ENCODE assay signal across 1 cellular context in the genomic region with DNA sequence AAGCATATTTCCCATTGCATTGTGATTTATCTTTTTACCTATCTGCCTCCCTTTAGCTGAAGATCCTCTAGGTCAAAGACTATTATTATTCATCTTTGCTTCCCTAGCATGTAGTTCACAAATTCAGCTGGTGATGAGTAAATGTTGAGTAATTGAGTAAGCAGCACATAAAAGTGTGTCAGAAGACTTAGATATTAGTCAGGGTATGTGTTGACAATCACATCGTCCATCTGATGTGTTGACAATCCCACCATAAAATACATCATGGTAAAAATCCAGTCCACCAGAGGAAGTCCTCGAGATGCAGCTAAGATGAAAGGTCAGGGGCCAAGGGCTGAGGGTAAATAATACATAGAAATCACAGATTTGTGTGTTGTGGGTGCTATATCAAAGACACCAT.
A peak's percentile ranks its signal among the peaks of the same experiment; 100 is the strongest.
TF ChIP-seq lines count a peak whose summit lies in the region.

No MANE protein-coding gene starts in this region.

TF ChIP-seq in HepG2, 621 proteins besides CTCF, POLR2A, EP300 and RAD21 (continued from another document and continues in another):
- TF ChIP-seq, protein P1, sequence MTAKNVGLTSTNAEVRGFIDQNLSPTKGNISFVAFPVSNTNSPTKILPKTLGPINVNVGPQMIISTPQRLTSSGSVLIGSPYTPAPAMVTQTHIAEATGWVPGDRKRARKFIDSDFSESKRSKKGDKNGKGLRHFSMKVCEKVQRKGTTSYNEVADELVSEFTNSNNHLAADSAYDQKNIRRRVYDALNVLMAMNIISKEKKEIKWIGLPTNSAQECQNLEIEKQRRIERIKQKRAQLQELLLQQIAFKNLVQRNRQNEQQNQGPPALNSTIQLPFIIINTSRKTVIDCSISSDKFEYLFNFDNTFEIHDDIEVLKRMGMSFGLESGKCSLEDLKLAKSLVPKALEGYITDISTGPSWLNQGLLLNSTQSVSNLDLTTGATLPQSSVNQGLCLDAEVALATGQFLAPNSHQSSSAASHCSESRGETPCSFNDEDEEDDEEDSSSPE (CRISPR knock-in tag; IDR thresholded peaks at IDR 0.05): no peak
- TF ChIP-seq ELF3 (CRISPR knock-in tag; IDR thresholded peaks at IDR 0.05) (0 out of 2 replicates have a peak, but pooled peaks have one; percentile 25), ZNF749 (CRISPR knock-in tag; IDR thresholded peaks at IDR 0.05; ENCODE audit: borderline replicate concordance) (no peak), ZNF251 (CRISPR knock-in tag; IDR thresholded peaks at IDR 0.05) (no peak), ZNF589 (CRISPR knock-in tag; conservative IDR thresholded peaks at IDR 0.05) (no peak), ZNF883 (CRISPR knock-in tag; IDR thresholded peaks at IDR 0.05; ENCODE audit: not compliant biosample characterization) (no peak), TOE1 (CRISPR knock-in tag; IDR thresholded peaks at IDR 0.05) (no peak), FOXA1 (IDR thresholded peaks at IDR 0.05) (peak; percentile 39; the same call in 1 of the 2 replicates), FOXA1 (CRISPR knock-in tag; IDR thresholded peaks at IDR 0.05) (peak; percentile 25; the same call in 1 of the 2 replicates), ZNF800 (CRISPR knock-in tag; IDR thresholded peaks at IDR 0.05) (no peak), ZNF101 (CRISPR knock-in tag; IDR thresholded peaks at IDR 0.05; ENCODE audit: borderline replicate concordance, low read depth) (no peak), ZFP36L1 (CRISPR knock-in tag; IDR thresholded peaks at IDR 0.05) (no peak), USF2 (IDR thresholded peaks at IDR 0.05; ENCODE audit: low read depth, low read length) (no peak), USF2 (CRISPR knock-in tag; IDR thresholded peaks at IDR 0.05; ENCODE audit: borderline replicate concordance) (no peak), CHD2 (IDR thresholded peaks at IDR 0.05; ENCODE audit: low read depth, low read length) (no peak), TBX2 (CRISPR knock-in tag; IDR thresholded peaks at IDR 0.05; ENCODE audit: borderline replicate concordance) (peak; percentile 16; the same call in 1 of the 2 replicates), CREB1 (IDR thresholded peaks at IDR 0.05) (0 out of 2 replicates have a peak, but pooled peaks have one; percentile 12), CREB1 (CRISPR knock-in tag; IDR thresholded peaks at IDR 0.05) (no peak), IRF2 (CRISPR knock-in tag; IDR thresholded peaks at IDR 0.05) (no peak), ZBTB2 (CRISPR knock-in tag; IDR thresholded peaks at IDR 0.05; ENCODE audit: low read depth) (no peak), SSRP1 (CRISPR knock-in tag; IDR thresholded peaks at IDR 0.05) (no peak), THRA (CRISPR knock-in tag; IDR thresholded peaks at IDR 0.05; ENCODE audit: borderline replicate concordance) (no peak), XRCC5 (optimal IDR thresholded peaks at IDR 0.05; ENCODE audit: low read length) (no peak), CAMTA2 (CRISPR knock-in tag; IDR thresholded peaks at IDR 0.05; ENCODE audit: borderline replicate concordance) (no peak), NR2F1 (CRISPR knock-in tag; IDR thresholded peaks at IDR 0.05) (peak in 1 of 2 experiments; percentile 42; a peak in 3 of 4 replicates), PLSCR1 (CRISPR knock-in tag; IDR thresholded peaks at IDR 0.05; ENCODE audit: borderline replicate concordance) (no peak), DPF2 (CRISPR knock-in tag; IDR thresholded peaks at IDR 0.05; ENCODE audit: borderline replicate concordance, low read depth) (no peak), ARID3A (IDR thresholded peaks at IDR 0.05; ENCODE audit: low read depth, low read length) (peak; percentile 69; the same call in 1 of the 2 replicates), MTF2 (CRISPR knock-in tag; IDR thresholded peaks at IDR 0.05; ENCODE audit: borderline replicate concordance) (no peak), MBNL3 (CRISPR knock-in tag; conservative IDR thresholded peaks at IDR 0.05) (no peak), HHEX (CRISPR knock-in tag; IDR thresholded peaks at IDR 0.05) (no peak), NCOA2 (CRISPR knock-in tag; IDR thresholded peaks at IDR 0.05) (no peak), DR1 (CRISPR knock-in tag; IDR thresholded peaks at IDR 0.05) (no peak), ZNF7 (CRISPR knock-in tag; IDR thresholded peaks at IDR 0.05) (no peak), NR2C2 (CRISPR knock-in tag; IDR thresholded peaks at IDR 0.05; ENCODE audit: borderline replicate concordance) (no peak), HNRNPK (IDR thresholded peaks at IDR 0.05; ENCODE audit: low read depth, low read length, poor library complexity, severe bottlenecking) (no peak), ZNF773 (CRISPR knock-in tag; IDR thresholded peaks at IDR 0.05; ENCODE audit: borderline replicate concordance) (no peak), ZNF180 (CRISPR knock-in tag; IDR thresholded peaks at IDR 0.05; ENCODE audit: borderline replicate concordance, low read depth) (no peak), KMT2B (CRISPR knock-in tag; IDR thresholded peaks at IDR 0.05) (no peak), TBX3 (IDR thresholded peaks at IDR 0.05; ENCODE audit: borderline replicate concordance) (peak; percentile 45; the same call in 1 of the 2 replicates), ZNF652 (CRISPR knock-in tag; IDR thresholded peaks at IDR 0.05; ENCODE audit: borderline replicate concordance, low read depth) (no peak), NFIC (IDR thresholded peaks at IDR 0.05; ENCODE audit: low read length) (peak; percentile 35; the same call in 1 of the 2 replicates), TCF7 (IDR thresholded peaks at IDR 0.05; ENCODE audit: low read depth) (peak; percentile 63; the same call in 1 of the 2 replicates), ZNF33B (CRISPR knock-in tag; IDR thresholded peaks at IDR 0.05) (no peak), ZNF468 (CRISPR knock-in tag; IDR thresholded peaks at IDR 0.05) (no peak), SRY (CRISPR knock-in tag; IDR thresholded peaks at IDR 0.05) (no peak), RXRB (CRISPR knock-in tag; IDR thresholded peaks at IDR 0.05; ENCODE audit: borderline replicate concordance) (0 out of 2 replicates have a peak, but pooled peaks have one; percentile 29), SIN3A (IDR thresholded peaks at IDR 0.05; ENCODE audit: borderline replicate concordance, low read depth, low read length) (no peak)
- TF ChIP-seq, protein P2, sequence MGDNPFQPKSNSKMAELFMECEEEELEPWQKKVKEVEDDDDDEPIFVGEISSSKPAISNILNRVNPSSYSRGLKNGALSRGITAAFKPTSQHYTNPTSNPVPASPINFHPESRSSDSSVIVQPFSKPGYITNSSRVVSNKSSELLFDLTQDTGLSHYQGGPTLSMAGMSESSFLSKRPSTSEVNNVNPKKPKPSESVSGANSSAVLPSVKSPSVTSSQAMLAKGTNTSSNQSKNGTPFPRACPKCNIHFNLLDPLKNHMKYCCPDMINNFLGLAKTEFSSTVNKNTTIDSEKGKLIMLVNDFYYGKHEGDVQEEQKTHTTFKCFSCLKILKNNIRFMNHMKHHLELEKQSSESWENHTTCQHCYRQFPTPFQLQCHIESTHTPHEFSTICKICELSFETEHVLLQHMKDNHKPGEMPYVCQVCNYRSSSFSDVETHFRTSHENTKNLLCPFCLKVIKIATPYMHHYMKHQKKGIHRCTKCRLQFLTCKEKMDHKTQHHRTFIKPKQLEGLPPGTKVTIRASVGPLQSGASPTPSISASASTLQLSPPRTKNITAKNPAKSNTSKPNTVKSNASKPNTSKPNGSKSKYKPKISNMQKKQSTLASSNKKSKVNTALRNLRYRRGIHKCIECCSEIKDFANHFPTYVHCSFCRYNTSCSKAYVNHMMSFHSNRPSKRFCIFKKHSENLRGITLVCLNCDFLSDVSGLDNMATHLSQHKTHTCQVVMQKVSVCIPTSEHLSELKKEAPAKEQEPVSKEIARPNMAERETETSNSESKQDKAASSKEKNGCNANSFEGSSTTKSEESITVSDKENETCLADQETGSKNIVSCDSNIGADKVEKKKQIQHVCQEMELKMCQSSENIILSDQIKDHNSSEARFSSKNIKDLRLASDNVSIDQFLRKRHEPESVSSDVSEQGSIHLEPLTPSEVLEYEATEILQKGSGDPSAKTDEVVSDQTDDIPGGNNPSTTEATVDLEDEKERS (CRISPR knock-in tag; IDR thresholded peaks at IDR 0.05): no peak
- TF ChIP-seq, protein P3, sequence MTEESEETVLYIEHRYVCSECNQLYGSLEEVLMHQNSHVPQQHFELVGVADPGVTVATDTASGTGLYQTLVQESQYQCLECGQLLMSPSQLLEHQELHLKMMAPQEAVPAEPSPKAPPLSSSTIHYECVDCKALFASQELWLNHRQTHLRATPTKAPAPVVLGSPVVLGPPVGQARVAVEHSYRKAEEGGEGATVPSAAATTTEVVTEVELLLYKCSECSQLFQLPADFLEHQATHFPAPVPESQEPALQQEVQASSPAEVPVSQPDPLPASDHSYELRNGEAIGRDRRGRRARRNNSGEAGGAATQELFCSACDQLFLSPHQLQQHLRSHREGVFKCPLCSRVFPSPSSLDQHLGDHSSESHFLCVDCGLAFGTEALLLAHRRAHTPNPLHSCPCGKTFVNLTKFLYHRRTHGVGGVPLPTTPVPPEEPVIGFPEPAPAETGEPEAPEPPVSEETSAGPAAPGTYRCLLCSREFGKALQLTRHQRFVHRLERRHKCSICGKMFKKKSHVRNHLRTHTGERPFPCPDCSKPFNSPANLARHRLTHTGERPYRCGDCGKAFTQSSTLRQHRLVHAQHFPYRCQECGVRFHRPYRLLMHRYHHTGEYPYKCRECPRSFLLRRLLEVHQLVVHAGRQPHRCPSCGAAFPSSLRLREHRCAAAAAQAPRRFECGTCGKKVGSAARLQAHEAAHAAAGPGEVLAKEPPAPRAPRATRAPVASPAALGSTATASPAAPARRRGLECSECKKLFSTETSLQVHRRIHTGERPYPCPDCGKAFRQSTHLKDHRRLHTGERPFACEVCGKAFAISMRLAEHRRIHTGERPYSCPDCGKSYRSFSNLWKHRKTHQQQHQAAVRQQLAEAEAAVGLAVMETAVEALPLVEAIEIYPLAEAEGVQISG (CRISPR knock-in tag; IDR thresholded peaks at IDR 0.05): no peak
